Comparison of ENCODE assay signal across 1 cellular context in the genomic region with DNA sequence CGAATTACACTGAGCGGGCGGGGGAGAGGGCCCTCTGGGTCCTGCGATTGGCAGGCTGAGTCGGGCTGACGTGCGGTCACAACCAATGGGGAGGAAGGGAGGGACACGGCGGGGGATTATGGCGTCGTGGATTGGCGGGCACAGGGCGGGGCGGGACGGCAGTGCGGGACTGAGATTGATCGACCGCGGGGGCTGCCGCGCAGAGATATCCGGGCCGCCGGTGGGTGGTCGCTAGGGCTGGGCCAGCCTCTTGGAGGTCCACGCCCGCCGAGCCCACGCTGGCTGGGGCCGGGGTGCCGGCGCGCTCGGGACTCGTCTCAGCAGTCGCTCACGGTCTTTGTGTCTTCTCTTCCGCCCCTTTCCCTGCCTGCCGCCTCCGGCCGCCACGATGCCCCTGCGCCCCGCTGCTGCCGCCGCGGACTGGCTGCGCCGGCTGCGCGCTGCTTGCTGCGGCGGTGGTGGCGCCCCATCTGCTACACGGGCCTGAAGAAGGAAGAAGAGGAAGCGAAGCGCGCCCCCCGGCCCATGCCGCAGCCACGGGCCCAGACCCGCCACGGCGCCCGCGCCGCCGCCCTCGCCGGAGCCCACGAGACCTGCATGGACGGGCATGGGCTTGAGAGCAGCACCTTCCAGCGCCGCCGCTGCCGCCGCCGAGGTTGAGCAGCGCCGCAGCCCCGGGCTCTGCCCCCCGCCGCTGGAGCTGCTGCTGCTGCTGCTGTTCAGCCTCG.
TF ChIP-seq lines count a peak whose summit lies in the region.

A gene with protein sequence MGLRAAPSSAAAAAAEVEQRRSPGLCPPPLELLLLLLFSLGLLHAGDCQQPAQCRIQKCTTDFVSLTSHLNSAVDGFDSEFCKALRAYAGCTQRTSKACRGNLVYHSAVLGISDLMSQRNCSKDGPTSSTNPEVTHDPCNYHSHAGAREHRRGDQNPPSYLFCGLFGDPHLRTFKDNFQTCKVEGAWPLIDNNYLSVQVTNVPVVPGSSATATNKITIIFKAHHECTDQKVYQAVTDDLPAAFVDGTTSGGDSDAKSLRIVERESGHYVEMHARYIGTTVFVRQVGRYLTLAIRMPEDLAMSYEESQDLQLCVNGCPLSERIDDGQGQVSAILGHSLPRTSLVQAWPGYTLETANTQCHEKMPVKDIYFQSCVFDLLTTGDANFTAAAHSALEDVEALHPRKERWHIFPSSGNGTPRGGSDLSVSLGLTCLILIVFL (plus strand): TSS at position 200 of the 728 bp plus-strand sequence. CDS start 408 bp downstream, at position 608.

TF ChIP-seq in HEK293, 187 proteins besides CTCF, POLR2A, EP300 and RAD21 (continued from another document):
- TF ChIP-seq, protein P1, sequence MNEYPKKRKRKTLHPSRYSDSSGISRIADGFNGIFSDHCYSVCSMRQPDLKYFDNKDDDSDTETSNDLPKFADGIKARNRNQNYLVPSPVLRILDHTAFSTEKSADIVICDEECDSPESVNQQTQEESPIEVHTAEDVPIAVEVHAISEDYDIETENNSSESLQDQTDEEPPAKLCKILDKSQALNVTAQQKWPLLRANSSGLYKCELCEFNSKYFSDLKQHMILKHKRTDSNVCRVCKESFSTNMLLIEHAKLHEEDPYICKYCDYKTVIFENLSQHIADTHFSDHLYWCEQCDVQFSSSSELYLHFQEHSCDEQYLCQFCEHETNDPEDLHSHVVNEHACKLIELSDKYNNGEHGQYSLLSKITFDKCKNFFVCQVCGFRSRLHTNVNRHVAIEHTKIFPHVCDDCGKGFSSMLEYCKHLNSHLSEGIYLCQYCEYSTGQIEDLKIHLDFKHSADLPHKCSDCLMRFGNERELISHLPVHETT (tag by site-specific recombination; IDR thresholded peaks at IDR 0.05), result no peak
- TF ChIP-seq, protein P2, sequence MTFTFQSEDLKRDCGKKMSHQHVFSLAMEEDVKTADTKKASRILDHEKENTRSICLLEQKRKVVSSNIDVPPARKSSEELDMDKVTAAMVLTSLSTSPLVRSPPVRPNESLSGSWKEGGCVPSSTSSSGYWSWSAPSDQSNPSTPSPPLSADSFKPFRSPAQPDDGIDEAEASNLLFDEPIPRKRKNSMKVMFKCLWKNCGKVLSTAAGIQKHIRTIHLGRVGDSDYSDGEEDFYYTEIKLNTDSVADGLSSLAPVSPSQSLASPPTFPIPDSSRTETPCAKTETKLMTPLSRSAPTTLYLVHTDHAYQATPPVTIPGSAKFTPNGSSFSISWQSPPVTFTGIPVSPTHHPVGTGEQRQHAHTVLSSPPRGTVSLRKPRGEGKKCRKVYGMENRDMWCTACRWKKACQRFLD (tag by site-specific recombination; IDR thresholded peaks at IDR 0.05), result no peak
- TF ChIP-seq GLIS1 (tag by site-specific recombination; IDR thresholded peaks at IDR 0.05), result peak; percentile 30; the same call in 1 of the 2 replicates
- TF ChIP-seq, protein P3, sequence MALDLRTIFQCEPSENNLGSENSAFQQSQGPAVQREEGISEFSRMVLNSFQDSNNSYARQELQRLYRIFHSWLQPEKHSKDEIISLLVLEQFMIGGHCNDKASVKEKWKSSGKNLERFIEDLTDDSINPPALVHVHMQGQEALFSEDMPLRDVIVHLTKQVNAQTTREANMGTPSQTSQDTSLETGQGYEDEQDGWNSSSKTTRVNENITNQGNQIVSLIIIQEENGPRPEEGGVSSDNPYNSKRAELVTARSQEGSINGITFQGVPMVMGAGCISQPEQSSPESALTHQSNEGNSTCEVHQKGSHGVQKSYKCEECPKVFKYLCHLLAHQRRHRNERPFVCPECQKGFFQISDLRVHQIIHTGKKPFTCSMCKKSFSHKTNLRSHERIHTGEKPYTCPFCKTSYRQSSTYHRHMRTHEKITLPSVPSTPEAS (tag by site-specific recombination; IDR thresholded peaks at IDR 0.05), result no peak
- TF ChIP-seq, protein P4, sequence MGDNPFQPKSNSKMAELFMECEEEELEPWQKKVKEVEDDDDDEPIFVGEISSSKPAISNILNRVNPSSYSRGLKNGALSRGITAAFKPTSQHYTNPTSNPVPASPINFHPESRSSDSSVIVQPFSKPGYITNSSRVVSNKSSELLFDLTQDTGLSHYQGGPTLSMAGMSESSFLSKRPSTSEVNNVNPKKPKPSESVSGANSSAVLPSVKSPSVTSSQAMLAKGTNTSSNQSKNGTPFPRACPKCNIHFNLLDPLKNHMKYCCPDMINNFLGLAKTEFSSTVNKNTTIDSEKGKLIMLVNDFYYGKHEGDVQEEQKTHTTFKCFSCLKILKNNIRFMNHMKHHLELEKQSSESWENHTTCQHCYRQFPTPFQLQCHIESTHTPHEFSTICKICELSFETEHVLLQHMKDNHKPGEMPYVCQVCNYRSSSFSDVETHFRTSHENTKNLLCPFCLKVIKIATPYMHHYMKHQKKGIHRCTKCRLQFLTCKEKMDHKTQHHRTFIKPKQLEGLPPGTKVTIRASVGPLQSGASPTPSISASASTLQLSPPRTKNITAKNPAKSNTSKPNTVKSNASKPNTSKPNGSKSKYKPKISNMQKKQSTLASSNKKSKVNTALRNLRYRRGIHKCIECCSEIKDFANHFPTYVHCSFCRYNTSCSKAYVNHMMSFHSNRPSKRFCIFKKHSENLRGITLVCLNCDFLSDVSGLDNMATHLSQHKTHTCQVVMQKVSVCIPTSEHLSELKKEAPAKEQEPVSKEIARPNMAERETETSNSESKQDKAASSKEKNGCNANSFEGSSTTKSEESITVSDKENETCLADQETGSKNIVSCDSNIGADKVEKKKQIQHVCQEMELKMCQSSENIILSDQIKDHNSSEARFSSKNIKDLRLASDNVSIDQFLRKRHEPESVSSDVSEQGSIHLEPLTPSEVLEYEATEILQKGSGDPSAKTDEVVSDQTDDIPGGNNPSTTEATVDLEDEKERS (tag by site-specific recombination; IDR thresholded peaks at IDR 0.05), result no peak
- TF ChIP-seq ZNF670 (tag by site-specific recombination; IDR thresholded peaks at IDR 0.05; ENCODE audit: low read depth), result no peak
- TF ChIP-seq MEIS1 (CRISPR knock-in tag; IDR thresholded peaks at IDR 0.05; ENCODE audit: borderline replicate concordance), result no peak
- TF ChIP-seq ZNF558 (tag by site-specific recombination; IDR thresholded peaks at IDR 0.05), result no peak
- peak; percentile 31; the same call in 1 of the 2 replicates for TF ChIP-seq YY1 (tag by site-specific recombination; IDR thresholded peaks at IDR 0.05)
- TF ChIP-seq REST (tag by site-specific recombination; IDR thresholded peaks at IDR 0.05), result no peak; the same call in 1 of the 2 replicates
- TF ChIP-seq, protein P5, sequence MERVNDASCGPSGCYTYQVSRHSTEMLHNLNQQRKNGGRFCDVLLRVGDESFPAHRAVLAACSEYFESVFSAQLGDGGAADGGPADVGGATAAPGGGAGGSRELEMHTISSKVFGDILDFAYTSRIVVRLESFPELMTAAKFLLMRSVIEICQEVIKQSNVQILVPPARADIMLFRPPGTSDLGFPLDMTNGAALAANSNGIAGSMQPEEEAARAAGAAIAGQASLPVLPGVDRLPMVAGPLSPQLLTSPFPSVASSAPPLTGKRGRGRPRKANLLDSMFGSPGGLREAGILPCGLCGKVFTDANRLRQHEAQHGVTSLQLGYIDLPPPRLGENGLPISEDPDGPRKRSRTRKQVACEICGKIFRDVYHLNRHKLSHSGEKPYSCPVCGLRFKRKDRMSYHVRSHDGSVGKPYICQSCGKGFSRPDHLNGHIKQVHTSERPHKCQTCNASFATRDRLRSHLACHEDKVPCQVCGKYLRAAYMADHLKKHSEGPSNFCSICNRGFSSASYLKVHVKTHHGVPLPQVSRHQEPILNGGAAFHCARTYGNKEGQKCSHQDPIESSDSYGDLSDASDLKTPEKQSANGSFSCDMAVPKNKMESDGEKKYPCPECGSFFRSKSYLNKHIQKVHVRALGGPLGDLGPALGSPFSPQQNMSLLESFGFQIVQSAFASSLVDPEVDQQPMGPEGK (tag by site-specific recombination; IDR thresholded peaks at IDR 0.05), result peak; percentile 85
- TF ChIP-seq, protein P6, sequence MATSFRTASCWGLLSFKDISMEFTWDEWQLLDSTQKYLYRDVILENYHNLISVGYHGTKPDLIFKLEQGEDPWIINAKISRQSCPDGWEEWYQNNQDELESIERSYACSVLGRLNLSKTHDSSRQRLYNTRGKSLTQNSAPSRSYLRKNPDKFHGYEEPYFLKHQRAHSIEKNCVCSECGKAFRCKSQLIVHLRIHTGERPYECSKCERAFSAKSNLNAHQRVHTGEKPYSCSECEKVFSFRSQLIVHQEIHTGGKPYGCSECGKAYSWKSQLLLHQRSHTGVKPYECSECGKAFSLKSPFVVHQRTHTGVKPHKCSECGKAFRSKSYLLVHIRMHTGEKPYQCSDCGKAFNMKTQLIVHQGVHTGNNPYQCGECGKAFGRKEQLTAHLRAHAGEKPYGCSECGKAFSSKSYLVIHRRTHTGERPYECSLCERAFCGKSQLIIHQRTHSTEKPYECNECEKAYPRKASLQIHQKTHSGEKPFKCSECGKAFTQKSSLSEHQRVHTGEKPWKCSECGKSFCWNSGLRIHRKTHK (tag by site-specific recombination; IDR thresholded peaks at IDR 0.05), result no peak
- TF ChIP-seq GLI2 (tag by site-specific recombination; IDR thresholded peaks at IDR 0.05; ENCODE audit: borderline replicate concordance, low read depth), result no peak
- TF ChIP-seq, protein P7, sequence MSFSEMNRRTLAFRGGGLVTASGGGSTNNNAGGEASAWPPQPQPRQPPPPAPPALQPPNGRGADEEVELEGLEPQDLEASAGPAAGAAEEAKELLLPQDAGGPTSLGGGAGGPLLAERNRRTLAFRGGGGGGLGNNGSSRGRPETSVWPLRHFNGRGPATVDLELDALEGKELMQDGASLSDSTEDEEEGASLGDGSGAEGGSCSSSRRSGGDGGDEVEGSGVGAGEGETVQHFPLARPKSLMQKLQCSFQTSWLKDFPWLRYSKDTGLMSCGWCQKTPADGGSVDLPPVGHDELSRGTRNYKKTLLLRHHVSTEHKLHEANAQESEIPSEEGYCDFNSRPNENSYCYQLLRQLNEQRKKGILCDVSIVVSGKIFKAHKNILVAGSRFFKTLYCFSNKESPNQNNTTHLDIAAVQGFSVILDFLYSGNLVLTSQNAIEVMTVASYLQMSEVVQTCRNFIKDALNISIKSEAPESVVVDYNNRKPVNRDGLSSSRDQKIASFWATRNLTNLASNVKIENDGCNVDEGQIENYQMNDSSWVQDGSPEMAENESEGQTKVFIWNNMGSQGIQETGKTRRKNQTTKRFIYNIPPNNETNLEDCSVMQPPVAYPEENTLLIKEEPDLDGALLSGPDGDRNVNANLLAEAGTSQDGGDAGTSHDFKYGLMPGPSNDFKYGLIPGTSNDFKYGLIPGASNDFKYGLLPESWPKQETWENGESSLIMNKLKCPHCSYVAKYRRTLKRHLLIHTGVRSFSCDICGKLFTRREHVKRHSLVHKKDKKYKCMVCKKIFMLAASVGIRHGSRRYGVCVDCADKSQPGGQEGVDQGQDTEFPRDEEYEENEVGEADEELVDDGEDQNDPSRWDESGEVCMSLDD (tag by site-specific recombination; IDR thresholded peaks at IDR 0.05), result no peak
- no peak for TF ChIP-seq REPIN1 (tag by site-specific recombination; IDR thresholded peaks at IDR 0.05; ENCODE audit: low read depth)
- no peak; the same call in 1 of the 2 replicates for TF ChIP-seq WT1 (tag by site-specific recombination; IDR thresholded peaks at IDR 0.05)
- TF ChIP-seq ZNF624 (tag by site-specific recombination; IDR thresholded peaks at IDR 0.05), result no peak
- TF ChIP-seq ZNF654 (tag by site-specific recombination; IDR thresholded peaks at IDR 0.05; ENCODE audit: low read depth), result no peak
- TF ChIP-seq ZNF488 (tag by site-specific recombination; IDR thresholded peaks at IDR 0.05), result no peak
- no peak for TF ChIP-seq ZNF521 (tag by site-specific recombination; IDR thresholded peaks at IDR 0.05)
